In the genomic region with DNA sequence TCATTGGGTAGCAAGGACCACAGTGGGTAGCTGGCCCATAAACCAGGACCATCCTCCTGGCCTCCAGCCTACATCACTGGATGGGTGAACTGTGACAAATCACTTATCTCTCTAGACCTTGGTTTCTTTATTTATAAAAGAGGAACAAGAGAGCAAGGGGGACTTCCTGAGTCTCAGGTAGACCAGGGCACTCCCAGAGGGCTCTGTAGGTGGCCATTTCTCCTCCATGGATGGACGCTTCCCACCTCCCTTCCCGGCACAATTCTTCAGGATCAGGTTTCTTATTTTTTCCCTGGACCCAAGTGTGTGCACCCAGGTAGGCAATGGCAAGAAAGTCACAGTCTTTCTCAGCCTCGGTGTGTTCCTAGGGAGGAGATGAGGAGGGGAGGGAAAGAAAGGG, we compare ENCODE assay signal across 1 cellular context.
TF ChIP-seq lines count a peak whose summit lies in the region.

No MANE protein-coding gene starts in this region.

TF ChIP-seq in GM12878, 131 proteins besides CTCF, POLR2A, EP300 and RAD21:
- TF ChIP-seq BCL11A (IDR thresholded peaks at IDR 0.05; ENCODE audit: low read depth, low read length) (0 out of 2 replicates have a peak, but pooled peaks have one; percentile 8), IKZF1 (conservative IDR thresholded peaks at IDR 0.05) (peak; percentile 70), SUPT20H (IDR thresholded peaks at IDR 0.05; ENCODE audit: borderline replicate concordance, control insufficient read depth, low read depth, low read length) (no peak), PAX8 (IDR thresholded peaks at IDR 0.05) (no peak), SPI1 (IDR thresholded peaks at IDR 0.05; ENCODE audit: borderline replicate concordance, insufficient read depth, low read depth, low read length) (peak; percentile 80), EZH2 (IDR thresholded peaks at IDR 0.05; ENCODE audit: borderline replicate concordance, control insufficient read depth, low read depth, low read length) (no peak), IKZF2 (IDR thresholded peaks at IDR 0.05) (peak; percentile 63 to 72), BHLHE40 (IDR thresholded peaks at IDR 0.05; ENCODE audit: borderline replicate concordance in 1 of 2, low read depth in 2 of 2, low read length in 1 of 2) (no peak), EED (IDR thresholded peaks at IDR 0.05; ENCODE audit: low read depth) (peak; percentile 90), DPF2 (IDR thresholded peaks at IDR 0.05) (peak; percentile 39; the same call in 1 of the 2 replicates), NR2C1 (IDR thresholded peaks at IDR 0.05) (no peak), MEF2A (IDR thresholded peaks at IDR 0.05; ENCODE audit: insufficient read depth, low read depth, low read length) (no peak), JUNB (IDR thresholded peaks at IDR 0.05) (0 out of 2 replicates have a peak, but pooled peaks have one; percentile 6), RELA (IDR thresholded peaks at IDR 0.05; ENCODE audit: borderline replicate concordance, partially characterized antibody) (peak; percentile 32), BMI1 (IDR thresholded peaks at IDR 0.05; ENCODE audit: borderline replicate concordance) (no peak)
- TF ChIP-seq, protein P1, sequence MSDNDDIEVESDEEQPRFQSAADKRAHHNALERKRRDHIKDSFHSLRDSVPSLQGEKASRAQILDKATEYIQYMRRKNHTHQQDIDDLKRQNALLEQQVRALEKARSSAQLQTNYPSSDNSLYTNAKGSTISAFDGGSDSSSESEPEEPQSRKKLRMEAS (IDR thresholded peaks at IDR 0.05; ENCODE audit: low read depth, low read length), result no peak
- TF ChIP-seq, protein P2, sequence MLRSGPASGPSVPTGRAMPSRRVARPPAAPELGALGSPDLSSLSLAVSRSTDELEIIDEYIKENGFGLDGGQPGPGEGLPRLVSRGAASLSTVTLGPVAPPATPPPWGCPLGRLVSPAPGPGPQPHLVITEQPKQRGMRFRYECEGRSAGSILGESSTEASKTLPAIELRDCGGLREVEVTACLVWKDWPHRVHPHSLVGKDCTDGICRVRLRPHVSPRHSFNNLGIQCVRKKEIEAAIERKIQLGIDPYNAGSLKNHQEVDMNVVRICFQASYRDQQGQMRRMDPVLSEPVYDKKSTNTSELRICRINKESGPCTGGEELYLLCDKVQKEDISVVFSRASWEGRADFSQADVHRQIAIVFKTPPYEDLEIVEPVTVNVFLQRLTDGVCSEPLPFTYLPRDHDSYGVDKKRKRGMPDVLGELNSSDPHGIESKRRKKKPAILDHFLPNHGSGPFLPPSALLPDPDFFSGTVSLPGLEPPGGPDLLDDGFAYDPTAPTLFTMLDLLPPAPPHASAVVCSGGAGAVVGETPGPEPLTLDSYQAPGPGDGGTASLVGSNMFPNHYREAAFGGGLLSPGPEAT (IDR thresholded peaks at IDR 0.05; ENCODE audit: low read depth), result peak; percentile 78
